Comparison of ENCODE assay signal across 25 cellular contexts in the genomic region with DNA sequence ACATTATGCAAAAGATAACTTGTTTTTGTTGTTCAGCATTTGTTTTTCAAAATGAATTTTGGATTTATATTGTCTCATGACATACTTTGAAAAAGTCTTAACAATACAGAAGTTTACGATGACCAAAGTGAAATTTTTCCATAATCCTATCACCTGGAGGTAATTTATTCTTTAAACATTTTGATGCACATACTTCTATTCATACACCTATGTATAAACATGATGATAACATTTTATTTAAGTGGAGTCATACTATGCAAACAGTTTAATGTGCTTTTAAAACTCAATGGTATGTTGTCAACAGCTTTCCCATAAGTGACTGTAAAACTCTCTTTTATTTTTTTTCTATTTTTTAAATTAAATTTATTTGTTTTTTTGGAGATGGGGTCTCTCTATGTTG.
"Had no signal": no experiment of that assay in that cellular context is flagged by ENCODE, and none has a peak within 500 bp of the region (broad histone marks: within the 10 kb centered on the region; RNA-seq: fewer than 3 reads in every experiment).

No MANE protein-coding gene starts in this region.

- H3K27ac ChIP-seq: esophagus muscularis mucosa, gastrocnemius medialis, heart right ventricle, psoas muscle, stomach, thoracic aorta had no signal

- H3K4me1 Mint-ChIP-seq: naive B cell, nephron had no signal

- H3K27ac Mint-ChIP-seq: nephron; stimulated activated naive B cell treated with anti-CD40 and anti-IgM and Interleukin-4, amounts not matched to agents 10 μg/mL and 1 μg/mL and 100 μg/mL, for 72 hours had no signal

- FAIRE-seq: endometrium had no signal

- H3K9me3 ChIP-seq: esophagus muscularis mucosa, gastrocnemius medialis, heart right ventricle, psoas muscle, stomach, thoracic aorta had no signal

- H3K27me3 ChIP-seq: esophagus muscularis mucosa, gastrocnemius medialis, heart right ventricle, stomach had no signal

- H3K27me3 Mint-ChIP-seq: naive B cell; stimulated activated naive B cell treated with anti-CD40 and anti-IgM and Interleukin-4, amounts not matched to agents 10 μg/mL and 1 μg/mL and 100 μg/mL, for 72 hours had no signal

- DNase-seq: effector memory CD4-positive, alpha-beta T cell; gastrocnemius medialis; heart right ventricle; hypothalamus; islet precursor cell; left cardiac atrium; left ventricle myocardium superior; mesenchymal stem cell; midbrain; naive B cell; occipital lobe; psoas muscle; retina; stimulated activated CD4-positive, alpha-beta T cell treated with anti-CD3 and anti-CD28 coated beads, Interleukin-2, amount 100 ng/mL, for 24 hours; stimulated activated CD4-positive, alpha-beta T cell treated with anti-CD3 and anti-CD28 coated beads, Interleukin-4, amount 100 ng/mL, for 4 hours; stimulated activated naive B cell treated with anti-CD40 and anti-IgM and Interleukin-4, amounts not matched to agents 10 μg/mL and 1 μg/mL and 100 μg/mL, for 72 hours; stomach; substantia nigra; trophoblast cell had no signal

- H3K36me3 Mint-ChIP-seq: naive B cell; stimulated activated naive B cell treated with anti-CD40 and anti-IgM and Interleukin-4, amounts not matched to agents 10 μg/mL and 1 μg/mL and 100 μg/mL, for 72 hours had no signal

- H3K4me3 Mint-ChIP-seq: naive B cell; nephron; stimulated activated naive B cell treated with anti-CD40 and anti-IgM and Interleukin-4, amounts not matched to agents 10 μg/mL and 1 μg/mL and 100 μg/mL, for 72 hours had no signal

- H3K36me3 ChIP-seq: thoracic aorta had no signal

- H3K9me3 Mint-ChIP-seq: naive B cell; nephron; stimulated activated naive B cell treated with anti-CD40 and anti-IgM and Interleukin-4, amounts not matched to agents 10 μg/mL and 1 μg/mL and 100 μg/mL, for 72 hours had no signal

- ATAC-seq: gastrocnemius medialis; heart right ventricle; left cardiac atrium; left ventricle myocardium superior; psoas muscle; sciatic nerve; stimulated activated naive B cell treated with anti-CD40 and anti-IgM and Interleukin-4, amounts not matched to agents 10 μg/mL and 1 μg/mL and 100 μg/mL, for 72 hours had no signal

- H3K4me3 ChIP-seq: esophagus muscularis mucosa, gastrocnemius medialis, heart right ventricle, lung, psoas muscle, stomach, thoracic aorta had no signal
